22 cellular contexts compared by ENCODE assay signal in genomic region chr11:73576226-73576625, GRCh38. TPM values are rescaled to one million over a fixed set of nuclear protein-coding genes. Genes with fewer than 3 reads are reported as not detected.
DNase-seq lines count a peak whose midpoint lies in the region; ATAC-seq and TF ChIP-seq lines count a peak whose summit lies in the region.
"Had no signal": no experiment of that assay in that cellular context is flagged by ENCODE, and none has a peak within 500 bp of the region (broad histone marks: within the 10 kb centered on the region; RNA-seq: fewer than 3 reads in every experiment).

No MANE protein-coding gene starts in this region.

- no peak for ATAC-seq in GM21381 (IDR thresholded peaks at IDR 0.05; ENCODE audit: unreplicated experiment)
- no peak for ATAC-seq in PC-3
- ATAC-seq: left lobe of liver, right lobe of liver had no signal

- H3K36me3 ChIP-seq in A673 (ENCODE audit: insufficient read depth, low read length, poor library complexity, severe bottlenecking), result no peaks in the 10 kb centered on the region
- no peaks in the 10 kb centered on the region; the same call in 1 of the 2 replicates for H3K36me3 ChIP-seq in SJSA1
- peaks cover 4% of the 10 kb centered on the region for H3K36me3 ChIP-seq in neural cell (ENCODE audit: insufficient read depth, low read length)
- no peaks in the 10 kb centered on the region for H3K36me3 ChIP-seq in hepatocyte (replicated peaks; ENCODE audit: insufficient read depth, low read depth)
- H3K36me3 ChIP-seq in PC-3 (ENCODE audit: low read depth, low read length), result 0 out of 2 replicates have a peak, but pooled peaks cover 2% of the 10 kb centered on the region
- H3K36me3 ChIP-seq: right lobe of liver, suprapubic skin had no signal

- H3K27ac ChIP-seq in A673 (ENCODE audit: low read depth, low read length, poor library complexity, severe bottlenecking) (peak overlapping the region; percentile 24), SJSA1 (peak overlapping the region; percentile 35; the same call in 1 of the 2 replicates), neural cell (ENCODE audit: low read length) (peak overlapping the region; percentile 86), hepatocyte (no peak overlapping the region), PC-3 (ENCODE audit: low read length) (no peak overlapping the region)
- H3K27ac ChIP-seq: BLaER1 treated with 17β-estradiol and CSF1 and Interleukin-3, amounts not matched to agents 10 nM and 100 nM; coronary artery; KMS-11; right lobe of liver; suprapubic skin had no signal

- H2AFZ ChIP-seq in neural cell (ENCODE audit: low read depth, low read length) (peak overlapping the region; percentile 0), hepatocyte (no peak overlapping the region), PC-3 (ENCODE audit: low read length) (no peak overlapping the region)

- H3K9me2 ChIP-seq in neural cell (ENCODE audit: insufficient read depth, low read length), result no peaks in the 10 kb centered on the region
- H3K9me2 ChIP-seq in hepatocyte (replicated peaks; ENCODE audit: insufficient read depth), result no peaks in the 10 kb centered on the region
- no peaks in the 10 kb centered on the region for H3K9me2 ChIP-seq in PC-3 (replicated peaks; ENCODE audit: low read length)

- peaks cover 28% of the 10 kb centered on the region for H3K79me2 ChIP-seq in neural cell (replicated peaks; ENCODE audit: insufficient read depth, low read length)
- H3K79me2 ChIP-seq in hepatocyte, result peaks cover 20% of the 10 kb centered on the region
- 0 out of 2 replicates have a peak, but pooled peaks cover 5% of the 10 kb centered on the region for H3K79me2 ChIP-seq in PC-3 (ENCODE audit: low read length)

- peaks cover 7% of the 10 kb centered on the region for H3F3A ChIP-seq in neural cell (ENCODE audit: insufficient read depth, low read length, poor library complexity, severe bottlenecking)
- no peaks in the 10 kb centered on the region for H3F3A ChIP-seq in PC-3 (ENCODE audit: low read length, unreplicated experiment)

- BruUV-seq in A673 (replicated peaks; lab: Mats Ljungman, UMichigan), result no TSS peak
- BruUV-seq in PC-3 (replicated peaks; lab: Mats Ljungman, UMichigan), result no TSS peak

- H3K4me2 ChIP-seq in neural cell (ENCODE audit: low read length) (peak overlapping the region; percentile 63), hepatocyte (no peak overlapping the region), PC-3 (ENCODE audit: low read length) (no peak overlapping the region)
- H3K4me2 ChIP-seq: BLaER1 treated with 17β-estradiol and CSF1 and Interleukin-3, amounts not matched to agents 10 nM and 100 nM; KMS-11 had no signal

- no peak for DNase-seq in A673 (ENCODE audit: low spot score)
- DNase-seq in NCI-H146 treated with DMSO at 0.1 percent for 48 hours (lab: John Stamatoyannopoulos, UW; ENCODE audit: unreplicated experiment), result peak; percentile 99
- no peak for DNase-seq in SJSA1 (ENCODE audit: low read depth in 1 of 2, low spot score in 2 of 2)
- no peak for DNase-seq in hepatocyte (ENCODE audit: low spot score)
- DNase-seq in PC-3, result no peak
- DNase-seq in activated gamma-delta T cell (lab: John Stamatoyannopoulos, UW), result no peak
- DNase-seq: activated CD4-positive, alpha-beta T cell treated with anti-CD3 and anti-CD28 coated beads, Interleukin-2, amount 50 U/mL, for 4 hours; activated CD8-positive, alpha-beta memory T cell treated with anti-CD3 and anti-CD28 coated beads, Interleukin-2, amount 50 U/mL, for 48 hours; activated effector memory CD4-positive, alpha-beta T cell treated with anti-CD3 and anti-CD28 coated beads, Interleukin-2, amount 50 U/mL, for 16 hours; Calu3; MV-4-11; NCI-H345; NK-92 treated with Interleukin-12 subunit alpha and Interleukin-12 subunit beta, amount 100 ng/mL, for 24 hours; right lobe of liver; stimulated activated CD4-positive, alpha-beta T cell treated with anti-CD3 and anti-CD28 coated beads, Interleukin-15, amount 100 ng/mL, for 24 hours had no signal

- H4K20me1 ChIP-seq in neural cell (ENCODE audit: insufficient read depth) (no peaks in the 10 kb centered on the region), hepatocyte (ENCODE audit: insufficient read depth, poor library complexity, severe bottlenecking) (no peaks in the 10 kb centered on the region), PC-3 (ENCODE audit: low read length) (no peaks in the 10 kb centered on the region)

- no peaks in the 10 kb centered on the region for H3K27me3 ChIP-seq in A673 (replicated peaks; ENCODE audit: insufficient read depth, low read depth, low read length, poor library complexity)
- no peaks in the 10 kb centered on the region for H3K27me3 ChIP-seq in SJSA1 (replicated peaks)
- H3K27me3 ChIP-seq in neural cell (ENCODE audit: insufficient read depth, low read depth, low read length), result no peaks in the 10 kb centered on the region
- no peaks in the 10 kb centered on the region for H3K27me3 ChIP-seq in hepatocyte
- no peaks in the 10 kb centered on the region for H3K27me3 ChIP-seq in PC-3 (ENCODE audit: low read length)
- H3K27me3 ChIP-seq: BLaER1 treated with 17β-estradiol and CSF1 and Interleukin-3, amounts not matched to agents 10 nM and 100 nM; right lobe of liver; suprapubic skin had no signal

- H3K9ac ChIP-seq in neural cell (ENCODE audit: low read length), result peak overlapping the region; percentile 56
- no peak overlapping the region for H3K9ac ChIP-seq in PC-3 (ENCODE audit: low read length)
- H3K9ac ChIP-seq: BLaER1 treated with 17β-estradiol and CSF1 and Interleukin-3, amounts not matched to agents 10 nM and 100 nM; KMS-11 had no signal

- WGBS in hepatocyte (ENCODE audit: low lambda C conversion rate, missing lambda C conversion rate), result 88% methylated on average over 5 of the region's 5 CpGs

- H3K4me3 ChIP-seq in A673 (ENCODE audit: low read depth, low read length, poor library complexity, severe bottlenecking) (no peak overlapping the region), SJSA1 (no peak overlapping the region), neural cell (ENCODE audit: low read length) (peak overlapping the region; percentile 56), hepatocyte (no peak overlapping the region), PC-3 (ENCODE audit: low read length) (no peak overlapping the region)
- H3K4me3 ChIP-seq: BLaER1 treated with 17β-estradiol and CSF1 and Interleukin-3, amounts not matched to agents 10 nM and 100 nM; coronary artery; right lobe of liver; suprapubic skin had no signal

- intact Hi-C loops in A673 (cut with micrococcal nuclease; ENCODE audit: unreplicated experiment), result no loop called here
- intact Hi-C loops in PC-3 (cut with micrococcal nuclease), result no loop called here

- peaks cover 33% of the 10 kb centered on the region for H3K4me1 ChIP-seq in A673 (ENCODE audit: insufficient read depth, low read length, poor library complexity, severe bottlenecking)
- peaks cover 38% of the 10 kb centered on the region for H3K4me1 ChIP-seq in SJSA1 (replicated peaks)
- H3K4me1 ChIP-seq in hepatocyte (ENCODE audit: insufficient read depth), result no peaks in the 10 kb centered on the region
- H3K4me1 ChIP-seq in PC-3 (ENCODE audit: insufficient read depth, low read length), result no peaks in the 10 kb centered on the region
- H3K4me1 ChIP-seq: right lobe of liver, suprapubic skin had no signal

- H3K9me3 ChIP-seq in A673 (ENCODE audit: low read depth, low read length, poor library complexity, severe bottlenecking), result no peaks in the 10 kb centered on the region
- no peaks in the 10 kb centered on the region for H3K9me3 ChIP-seq in SJSA1 (replicated peaks)
- no peaks in the 10 kb centered on the region for H3K9me3 ChIP-seq in neural cell (ENCODE audit: low read length)
- H3K9me3 ChIP-seq in hepatocyte (ENCODE audit: low read depth), result no peaks in the 10 kb centered on the region
- H3K9me3 ChIP-seq in PC-3 (ENCODE audit: low read length), result no peaks in the 10 kb centered on the region
- H3K9me3 ChIP-seq: right lobe of liver, suprapubic skin had no signal

- CTCF ChIA-PET in A673 (lab: Charles Lee) (no interaction called here), PC-3 (lab: Charles Lee) (no interaction called here)

- no peak for TF ChIP-seq RAD21 in neural cell (conservative IDR thresholded peaks at IDR 0.05)

- TF ChIP-seq CTCF in A673 (conservative IDR thresholded peaks at IDR 0.05; ENCODE audit: low read depth, low read length) (no peak), neural cell (IDR thresholded peaks at IDR 0.05; ENCODE audit: poor library complexity, severe bottlenecking) (no peak), hepatocyte (IDR thresholded peaks at IDR 0.05; ENCODE audit: poor library complexity) (no peak), PC-3 (conservative IDR thresholded peaks at IDR 0.05; ENCODE audit: low read depth, low read length) (no peak)

- POLR2A ChIA-PET in A673 (lab: Charles Lee; ENCODE audit: low non-redundant PET), result no interaction called here
- POLR2A ChIA-PET in PC-3 (lab: Charles Lee; ENCODE audit: unreplicated experiment), result no interaction called here

- TF ChIP-seq EP300 in neural cell (conservative IDR thresholded peaks at IDR 0.05; ENCODE audit: poor library complexity, severe bottlenecking), result no peak

TF ChIP-seq in neural cell, 6 proteins besides CTCF, POLR2A, EP300 and RAD21 (continues in another document):
- no peak for TF ChIP-seq MXI1 (conservative IDR thresholded peaks at IDR 0.05; ENCODE audit: poor library complexity, severe bottlenecking)

RNA-seq across cellular contexts. Expression of gene FAM168A, which starts 21.7 kb away (rescaled TPM):
- total RNA-seq in A673 (2021), result 46.1 and 53.1 TPM in 2 replicates
- 9.9 and 15.2 TPM in 2 replicates for total RNA-seq in SJSA1 (2014; rRNA removed; shearing (Covaris generic))
- 67.3 and 70.8 TPM in 2 replicates for polyA plus RNA-seq in neural cell
- 116 and 129 TPM in 2 replicates for polyA minus RNA-seq in neural cell
- 21.1 and 24.5 TPM in 2 replicates for total RNA-seq in hepatocyte
- polyA plus RNA-seq in hepatocyte, result 5.7 and 6.3 TPM in 2 replicates
- 24.5 and 27.8 TPM in 2 replicates for total RNA-seq in PC-3 (2014; rRNA removed)

Comparison
In these comparisons a context has a peak if more than half of its experiments do, and no peak if none do; other contexts are left out.
1. H3K27ac ChIP-seq: peak in A673 (single experiment), SJSA1 (single experiment) and neural cell (single experiment); none in hepatocyte (single experiment) and PC-3 (single experiment).